In the genomic region with DNA sequence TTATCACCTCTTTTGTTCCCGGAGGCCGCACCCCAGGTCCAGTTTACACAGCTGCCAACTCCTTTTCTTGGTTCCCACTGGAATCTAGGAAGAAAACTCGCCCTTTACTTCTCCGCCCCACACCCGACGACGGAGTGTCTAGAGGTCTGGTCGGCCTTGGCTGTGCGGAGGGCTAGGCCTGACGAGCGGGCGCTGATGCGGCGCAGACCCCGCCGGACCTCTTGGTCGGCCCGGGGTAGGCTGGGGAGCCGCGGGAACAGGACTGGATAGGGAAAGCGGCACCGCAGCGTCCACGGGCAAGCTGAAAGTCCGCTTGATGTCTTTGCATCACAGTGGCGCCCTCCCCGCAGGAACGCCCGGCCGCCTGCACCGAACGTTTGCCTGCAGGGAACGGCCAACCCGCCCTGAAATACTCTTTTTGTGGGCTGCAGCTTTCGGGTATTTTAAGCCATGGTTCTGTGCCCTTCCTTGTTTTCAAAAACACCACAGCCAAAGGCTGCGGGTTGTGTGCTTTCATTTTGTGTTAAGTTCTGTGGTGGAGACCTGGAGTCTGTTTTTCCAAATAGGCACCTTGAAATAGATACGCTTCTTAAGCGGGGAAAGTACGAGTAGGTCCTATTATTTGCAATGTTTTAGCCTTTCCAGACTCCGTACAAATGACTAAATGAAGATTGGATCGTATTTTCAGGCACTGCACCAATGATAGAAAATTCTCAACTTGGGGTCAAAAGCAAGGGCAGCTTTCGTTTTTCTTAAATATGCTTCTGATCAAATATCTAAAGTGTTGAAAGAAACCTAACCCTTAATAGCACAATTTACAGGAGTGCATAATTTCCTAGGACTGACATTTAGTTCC, we compare ENCODE assay signal across 1 cellular context.
TF ChIP-seq lines count a peak whose summit lies in the region.

No MANE protein-coding gene starts in this region.

TF ChIP-seq in GM12878, 131 proteins besides CTCF, POLR2A, EP300 and RAD21 (continued from another document):
- TF ChIP-seq, protein P1, sequence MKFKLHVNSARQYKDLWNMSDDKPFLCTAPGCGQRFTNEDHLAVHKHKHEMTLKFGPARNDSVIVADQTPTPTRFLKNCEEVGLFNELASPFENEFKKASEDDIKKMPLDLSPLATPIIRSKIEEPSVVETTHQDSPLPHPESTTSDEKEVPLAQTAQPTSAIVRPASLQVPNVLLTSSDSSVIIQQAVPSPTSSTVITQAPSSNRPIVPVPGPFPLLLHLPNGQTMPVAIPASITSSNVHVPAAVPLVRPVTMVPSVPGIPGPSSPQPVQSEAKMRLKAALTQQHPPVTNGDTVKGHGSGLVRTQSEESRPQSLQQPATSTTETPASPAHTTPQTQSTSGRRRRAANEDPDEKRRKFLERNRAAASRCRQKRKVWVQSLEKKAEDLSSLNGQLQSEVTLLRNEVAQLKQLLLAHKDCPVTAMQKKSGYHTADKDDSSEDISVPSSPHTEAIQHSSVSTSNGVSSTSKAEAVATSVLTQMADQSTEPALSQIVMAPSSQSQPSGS (IDR thresholded peaks at IDR 0.05; ENCODE audit: low read length): no peak
- TF ChIP-seq, protein P2, sequence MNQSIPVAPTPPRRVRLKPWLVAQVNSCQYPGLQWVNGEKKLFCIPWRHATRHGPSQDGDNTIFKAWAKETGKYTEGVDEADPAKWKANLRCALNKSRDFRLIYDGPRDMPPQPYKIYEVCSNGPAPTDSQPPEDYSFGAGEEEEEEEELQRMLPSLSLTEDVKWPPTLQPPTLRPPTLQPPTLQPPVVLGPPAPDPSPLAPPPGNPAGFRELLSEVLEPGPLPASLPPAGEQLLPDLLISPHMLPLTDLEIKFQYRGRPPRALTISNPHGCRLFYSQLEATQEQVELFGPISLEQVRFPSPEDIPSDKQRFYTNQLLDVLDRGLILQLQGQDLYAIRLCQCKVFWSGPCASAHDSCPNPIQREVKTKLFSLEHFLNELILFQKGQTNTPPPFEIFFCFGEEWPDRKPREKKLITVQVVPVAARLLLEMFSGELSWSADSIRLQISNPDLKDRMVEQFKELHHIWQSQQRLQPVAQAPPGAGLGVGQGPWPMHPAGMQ (IDR thresholded peaks at IDR 0.05; ENCODE audit: borderline replicate concordance): no peak
- TF ChIP-seq RAD51 (IDR thresholded peaks at IDR 0.05) (no peak), BHLHE40 (IDR thresholded peaks at IDR 0.05; ENCODE audit: borderline replicate concordance in 1 of 2, low read depth in 2 of 2, low read length in 1 of 2) (no peak), IKZF1 (conservative IDR thresholded peaks at IDR 0.05) (peak; percentile 61), RUNX3 (IDR thresholded peaks at IDR 0.05; ENCODE audit: low read length) (peak; percentile 35; the same call in 1 of the 2 replicates), RB1 (IDR thresholded peaks at IDR 0.05; ENCODE audit: borderline replicate concordance) (no peak), MYB (IDR thresholded peaks at IDR 0.05; ENCODE audit: borderline replicate concordance, low read depth, low read length) (no peak), CREM (IDR thresholded peaks at IDR 0.05; ENCODE audit: low read depth) (no peak), MTA2 (IDR thresholded peaks at IDR 0.05; ENCODE audit: low read depth) (no peak), ZNF207 (IDR thresholded peaks at IDR 0.05; ENCODE audit: borderline replicate concordance) (no peak), JUNB (IDR thresholded peaks at IDR 0.05) (no peak), RFX5 (IDR thresholded peaks at IDR 0.05; ENCODE audit: low read depth, low read length) (no peak), CBX3 (IDR thresholded peaks at IDR 0.05; ENCODE audit: borderline replicate concordance, low read depth) (no peak)
- TF ChIP-seq, protein P3, sequence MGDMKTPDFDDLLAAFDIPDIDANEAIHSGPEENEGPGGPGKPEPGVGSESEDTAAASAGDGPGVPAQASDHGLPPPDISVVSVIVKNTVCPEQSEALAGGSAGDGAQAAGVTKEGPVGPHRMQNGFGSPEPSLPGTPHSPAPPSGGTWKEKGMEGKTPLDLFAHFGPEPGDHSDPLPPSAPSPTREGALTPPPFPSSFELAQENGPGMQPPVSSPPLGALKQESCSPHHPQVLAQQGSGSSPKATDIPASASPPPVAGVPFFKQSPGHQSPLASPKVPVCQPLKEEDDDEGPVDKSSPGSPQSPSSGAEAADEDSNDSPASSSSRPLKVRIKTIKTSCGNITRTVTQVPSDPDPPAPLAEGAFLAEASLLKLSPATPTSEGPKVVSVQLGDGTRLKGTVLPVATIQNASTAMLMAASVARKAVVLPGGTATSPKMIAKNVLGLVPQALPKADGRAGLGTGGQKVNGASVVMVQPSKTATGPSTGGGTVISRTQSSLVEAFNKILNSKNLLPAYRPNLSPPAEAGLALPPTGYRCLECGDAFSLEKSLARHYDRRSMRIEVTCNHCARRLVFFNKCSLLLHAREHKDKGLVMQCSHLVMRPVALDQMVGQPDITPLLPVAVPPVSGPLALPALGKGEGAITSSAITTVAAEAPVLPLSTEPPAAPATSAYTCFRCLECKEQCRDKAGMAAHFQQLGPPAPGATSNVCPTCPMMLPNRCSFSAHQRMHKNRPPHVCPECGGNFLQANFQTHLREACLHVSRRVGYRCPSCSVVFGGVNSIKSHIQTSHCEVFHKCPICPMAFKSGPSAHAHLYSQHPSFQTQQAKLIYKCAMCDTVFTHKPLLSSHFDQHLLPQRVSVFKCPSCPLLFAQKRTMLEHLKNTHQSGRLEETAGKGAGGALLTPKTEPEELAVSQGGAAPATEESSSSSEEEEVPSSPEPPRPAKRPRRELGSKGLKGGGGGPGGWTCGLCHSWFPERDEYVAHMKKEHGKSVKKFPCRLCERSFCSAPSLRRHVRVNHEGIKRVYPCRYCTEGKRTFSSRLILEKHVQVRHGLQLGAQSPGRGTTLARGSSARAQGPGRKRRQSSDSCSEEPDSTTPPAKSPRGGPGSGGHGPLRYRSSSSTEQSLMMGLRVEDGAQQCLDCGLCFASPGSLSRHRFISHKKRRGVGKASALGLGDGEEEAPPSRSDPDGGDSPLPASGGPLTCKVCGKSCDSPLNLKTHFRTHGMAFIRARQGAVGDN (IDR thresholded peaks at IDR 0.05): no peak
